Comparison of ENCODE assay signal across 1 cellular context in genomic region chr13:26498524-26499208, GRCh38.
TF ChIP-seq lines count a peak whose summit lies in the region.

No MANE protein-coding gene starts in this region.

TF ChIP-seq in HepG2, 621 proteins besides CTCF, POLR2A, EP300 and RAD21:
- TF ChIP-seq ZNF253 (CRISPR knock-in tag; IDR thresholded peaks at IDR 0.05; ENCODE audit: borderline replicate concordance) = no peak
- TF ChIP-seq, protein P1, sequence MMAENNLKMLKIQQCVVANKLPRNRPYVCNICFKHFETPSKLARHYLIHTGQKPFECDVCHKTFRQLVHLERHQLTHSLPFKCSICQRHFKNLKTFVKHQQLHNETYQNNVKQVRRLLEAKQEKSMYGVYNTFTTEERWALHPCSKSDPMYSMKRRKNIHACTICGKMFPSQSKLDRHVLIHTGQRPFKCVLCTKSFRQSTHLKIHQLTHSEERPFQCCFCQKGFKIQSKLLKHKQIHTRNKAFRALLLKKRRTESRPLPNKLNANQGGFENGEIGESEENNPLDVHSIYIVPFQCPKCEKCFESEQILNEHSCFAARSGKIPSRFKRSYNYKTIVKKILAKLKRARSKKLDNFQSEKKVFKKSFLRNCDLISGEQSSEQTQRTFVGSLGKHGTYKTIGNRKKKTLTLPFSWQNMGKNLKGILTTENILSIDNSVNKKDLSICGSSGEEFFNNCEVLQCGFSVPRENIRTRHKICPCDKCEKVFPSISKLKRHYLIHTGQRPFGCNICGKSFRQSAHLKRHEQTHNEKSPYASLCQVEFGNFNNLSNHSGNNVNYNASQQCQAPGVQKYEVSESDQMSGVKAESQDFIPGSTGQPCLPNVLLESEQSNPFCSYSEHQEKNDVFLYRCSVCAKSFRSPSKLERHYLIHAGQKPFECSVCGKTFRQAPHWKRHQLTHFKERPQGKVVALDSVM (CRISPR knock-in tag; IDR thresholded peaks at IDR 0.05) = no peak
- TF ChIP-seq CBX5 (CRISPR knock-in tag; IDR thresholded peaks at IDR 0.05; ENCODE audit: borderline replicate concordance) = no peak
- TF ChIP-seq PLRG1 (conservative IDR thresholded peaks at IDR 0.05) = no peak
- TF ChIP-seq, protein P2, sequence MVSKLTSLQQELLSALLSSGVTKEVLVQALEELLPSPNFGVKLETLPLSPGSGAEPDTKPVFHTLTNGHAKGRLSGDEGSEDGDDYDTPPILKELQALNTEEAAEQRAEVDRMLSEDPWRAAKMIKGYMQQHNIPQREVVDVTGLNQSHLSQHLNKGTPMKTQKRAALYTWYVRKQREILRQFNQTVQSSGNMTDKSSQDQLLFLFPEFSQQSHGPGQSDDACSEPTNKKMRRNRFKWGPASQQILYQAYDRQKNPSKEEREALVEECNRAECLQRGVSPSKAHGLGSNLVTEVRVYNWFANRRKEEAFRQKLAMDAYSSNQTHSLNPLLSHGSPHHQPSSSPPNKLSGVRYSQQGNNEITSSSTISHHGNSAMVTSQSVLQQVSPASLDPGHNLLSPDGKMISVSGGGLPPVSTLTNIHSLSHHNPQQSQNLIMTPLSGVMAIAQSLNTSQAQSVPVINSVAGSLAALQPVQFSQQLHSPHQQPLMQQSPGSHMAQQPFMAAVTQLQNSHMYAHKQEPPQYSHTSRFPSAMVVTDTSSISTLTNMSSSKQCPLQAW (CRISPR knock-in tag; IDR thresholded peaks at IDR 0.05) = no peak
- TF ChIP-seq, protein P3, sequence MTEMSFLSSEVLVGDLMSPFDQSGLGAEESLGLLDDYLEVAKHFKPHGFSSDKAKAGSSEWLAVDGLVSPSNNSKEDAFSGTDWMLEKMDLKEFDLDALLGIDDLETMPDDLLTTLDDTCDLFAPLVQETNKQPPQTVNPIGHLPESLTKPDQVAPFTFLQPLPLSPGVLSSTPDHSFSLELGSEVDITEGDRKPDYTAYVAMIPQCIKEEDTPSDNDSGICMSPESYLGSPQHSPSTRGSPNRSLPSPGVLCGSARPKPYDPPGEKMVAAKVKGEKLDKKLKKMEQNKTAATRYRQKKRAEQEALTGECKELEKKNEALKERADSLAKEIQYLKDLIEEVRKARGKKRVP (CRISPR knock-in tag; IDR thresholded peaks at IDR 0.05) = no peak
- no peak for TF ChIP-seq ZNF674 (CRISPR knock-in tag; IDR thresholded peaks at IDR 0.05; ENCODE audit: low read depth)
- TF ChIP-seq, protein P4, sequence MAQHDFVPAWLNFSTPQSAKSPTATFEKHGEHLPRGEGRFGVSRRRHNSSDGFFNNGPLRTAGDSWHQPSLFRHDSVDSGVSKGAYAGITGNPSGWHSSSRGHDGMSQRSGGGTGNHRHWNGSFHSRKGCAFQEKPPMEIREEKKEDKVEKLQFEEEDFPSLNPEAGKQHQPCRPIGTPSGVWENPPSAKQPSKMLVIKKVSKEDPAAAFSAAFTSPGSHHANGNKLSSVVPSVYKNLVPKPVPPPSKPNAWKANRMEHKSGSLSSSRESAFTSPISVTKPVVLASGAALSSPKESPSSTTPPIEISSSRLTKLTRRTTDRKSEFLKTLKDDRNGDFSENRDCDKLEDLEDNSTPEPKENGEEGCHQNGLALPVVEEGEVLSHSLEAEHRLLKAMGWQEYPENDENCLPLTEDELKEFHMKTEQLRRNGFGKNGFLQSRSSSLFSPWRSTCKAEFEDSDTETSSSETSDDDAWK (CRISPR knock-in tag; IDR thresholded peaks at IDR 0.05) = no peak
- no peak for TF ChIP-seq ZFP91 (CRISPR knock-in tag; IDR thresholded peaks at IDR 0.05; ENCODE audit: borderline replicate concordance)
TF ChIP-seq in HepG2: peak in this region for 0.
